ENCODE assay signal across 1 cellular context in the genomic region with DNA sequence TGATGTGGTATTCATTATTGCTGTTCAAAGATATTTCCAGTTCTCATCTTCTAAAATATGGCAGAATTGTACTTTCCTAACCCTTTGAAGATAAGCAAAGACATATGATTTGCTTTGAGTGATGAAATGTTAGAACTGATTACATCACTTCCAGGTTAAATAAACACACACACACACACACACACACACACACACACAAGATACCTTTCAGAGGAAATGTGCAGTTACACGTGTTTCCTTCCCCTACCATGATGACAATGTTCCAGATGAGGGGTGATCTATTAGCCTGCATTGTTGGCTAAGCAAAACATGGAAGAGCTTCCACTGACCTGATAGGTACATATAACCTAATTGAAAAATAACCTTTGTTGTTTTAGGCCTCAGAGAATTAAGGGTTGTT.
TF ChIP-seq lines count a peak whose summit lies in the region.

No MANE protein-coding gene starts in this region.

TF ChIP-seq in liver, 16 proteins besides CTCF, POLR2A, EP300 and RAD21 (continued from another document):
- TF ChIP-seq ZBTB33 (IDR thresholded peaks at IDR 0.05), result no peak
